ENCODE assay signal across 1 cellular context in genomic region chrX:130179579-130180215, GRCh38.
A peak's percentile ranks its signal among the peaks of the same experiment; 100 is the strongest.
TF ChIP-seq lines count a peak whose summit lies in the region.

No MANE protein-coding gene starts in this region.

TF ChIP-seq in K562, 482 proteins besides CTCF, POLR2A, EP300 and RAD21 (continued from another document and continues in another):
- no peak for TF ChIP-seq MITF (IDR thresholded peaks at IDR 0.05)
- TF ChIP-seq PATZ1 (CRISPR knock-in tag; IDR thresholded peaks at IDR 0.05; ENCODE audit: borderline replicate concordance): no peak
- no peak for TF ChIP-seq SRF (CRISPR knock-in tag; IDR thresholded peaks at IDR 0.05)
- peak; percentile 100 for TF ChIP-seq HDAC2 (IDR thresholded peaks at IDR 0.05)
- no peak for TF ChIP-seq FOXA3 (CRISPR knock-in tag; conservative IDR thresholded peaks at IDR 0.05 in 1 of 2, IDR thresholded peaks at IDR 0.05 in 1 of 2)
- TF ChIP-seq SAP30 (IDR thresholded peaks at IDR 0.05; ENCODE audit: borderline replicate concordance, insufficient read depth, low read depth, low read length, poor library complexity, severe bottlenecking): no peak
- no peak for TF ChIP-seq RFX5 (IDR thresholded peaks at IDR 0.05; ENCODE audit: low read depth, low read length)
- TF ChIP-seq, protein P1, sequence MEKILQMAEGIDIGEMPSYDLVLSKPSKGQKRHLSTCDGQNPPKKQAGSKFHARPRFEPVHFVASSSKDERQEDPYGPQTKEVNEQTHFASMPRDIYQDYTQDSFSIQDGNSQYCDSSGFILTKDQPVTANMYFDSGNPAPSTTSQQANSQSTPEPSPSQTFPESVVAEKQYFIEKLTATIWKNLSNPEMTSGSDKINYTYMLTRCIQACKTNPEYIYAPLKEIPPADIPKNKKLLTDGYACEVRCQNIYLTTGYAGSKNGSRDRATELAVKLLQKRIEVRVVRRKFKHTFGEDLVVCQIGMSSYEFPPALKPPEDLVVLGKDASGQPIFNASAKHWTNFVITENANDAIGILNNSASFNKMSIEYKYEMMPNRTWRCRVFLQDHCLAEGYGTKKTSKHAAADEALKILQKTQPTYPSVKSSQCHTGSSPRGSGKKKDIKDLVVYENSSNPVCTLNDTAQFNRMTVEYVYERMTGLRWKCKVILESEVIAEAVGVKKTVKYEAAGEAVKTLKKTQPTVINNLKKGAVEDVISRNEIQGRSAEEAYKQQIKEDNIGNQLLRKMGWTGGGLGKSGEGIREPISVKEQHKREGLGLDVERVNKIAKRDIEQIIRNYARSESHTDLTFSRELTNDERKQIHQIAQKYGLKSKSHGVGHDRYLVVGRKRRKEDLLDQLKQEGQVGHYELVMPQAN (IDR thresholded peaks at IDR 0.05; ENCODE audit: borderline replicate concordance): no peak
- peak in 1 of 2 experiments; percentile 98; a peak in 2 of 4 replicates for TF ChIP-seq ZMIZ1 (IDR thresholded peaks at IDR 0.05; ENCODE audit: low read depth in 2 of 2, low read length in 2 of 2)
- TF ChIP-seq PCBP2 (IDR thresholded peaks at IDR 0.05; ENCODE audit: low read depth, low read length, poor library complexity, severe bottlenecking): no peak
- TF ChIP-seq, protein P2, sequence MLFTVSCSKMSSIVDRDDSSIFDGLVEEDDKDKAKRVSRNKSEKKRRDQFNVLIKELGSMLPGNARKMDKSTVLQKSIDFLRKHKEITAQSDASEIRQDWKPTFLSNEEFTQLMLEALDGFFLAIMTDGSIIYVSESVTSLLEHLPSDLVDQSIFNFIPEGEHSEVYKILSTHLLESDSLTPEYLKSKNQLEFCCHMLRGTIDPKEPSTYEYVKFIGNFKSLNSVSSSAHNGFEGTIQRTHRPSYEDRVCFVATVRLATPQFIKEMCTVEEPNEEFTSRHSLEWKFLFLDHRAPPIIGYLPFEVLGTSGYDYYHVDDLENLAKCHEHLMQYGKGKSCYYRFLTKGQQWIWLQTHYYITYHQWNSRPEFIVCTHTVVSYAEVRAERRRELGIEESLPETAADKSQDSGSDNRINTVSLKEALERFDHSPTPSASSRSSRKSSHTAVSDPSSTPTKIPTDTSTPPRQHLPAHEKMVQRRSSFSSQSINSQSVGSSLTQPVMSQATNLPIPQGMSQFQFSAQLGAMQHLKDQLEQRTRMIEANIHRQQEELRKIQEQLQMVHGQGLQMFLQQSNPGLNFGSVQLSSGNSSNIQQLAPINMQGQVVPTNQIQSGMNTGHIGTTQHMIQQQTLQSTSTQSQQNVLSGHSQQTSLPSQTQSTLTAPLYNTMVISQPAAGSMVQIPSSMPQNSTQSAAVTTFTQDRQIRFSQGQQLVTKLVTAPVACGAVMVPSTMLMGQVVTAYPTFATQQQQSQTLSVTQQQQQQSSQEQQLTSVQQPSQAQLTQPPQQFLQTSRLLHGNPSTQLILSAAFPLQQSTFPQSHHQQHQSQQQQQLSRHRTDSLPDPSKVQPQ (CRISPR knock-in tag; IDR thresholded peaks at IDR 0.05; ENCODE audit: borderline replicate concordance): no peak
- TF ChIP-seq CBX3 (IDR thresholded peaks at IDR 0.05; ENCODE audit: borderline replicate concordance in 1 of 2, low read length in 2 of 2): peak in 1 of 2 experiments; percentile 90; a peak in 2 of 3 replicates
- no peak for TF ChIP-seq ZNF780A (CRISPR knock-in tag; IDR thresholded peaks at IDR 0.05)
- no peak for TF ChIP-seq ZBTB1 (CRISPR knock-in tag; IDR thresholded peaks at IDR 0.05; ENCODE audit: borderline replicate concordance, low read depth)
- no peak for TF ChIP-seq HBP1 (CRISPR knock-in tag; IDR thresholded peaks at IDR 0.05)
- no peak; the same call in 1 of the 2 replicates for TF ChIP-seq ZNF274 (IDR thresholded peaks at IDR 0.05; ENCODE audit: borderline replicate concordance, low read depth, low read length)
- no peak for TF ChIP-seq NCOA4 (IDR thresholded peaks at IDR 0.05; ENCODE audit: partially characterized antibody)
- TF ChIP-seq XRCC4 (IDR thresholded peaks at IDR 0.05; ENCODE audit: extremely low read depth, insufficient read depth, insufficient read length): no peak
- TF ChIP-seq CHD4 (IDR thresholded peaks at IDR 0.05; ENCODE audit: insufficient read depth, insufficient replicate concordance, low read depth, low read length, poor library complexity, severe bottlenecking): no peak
- TF ChIP-seq SREBF2 (CRISPR knock-in tag; IDR thresholded peaks at IDR 0.05): no peak
- no peak; the same call in 1 of the 2 replicates for TF ChIP-seq EZH2 (IDR thresholded peaks at IDR 0.05; ENCODE audit: borderline replicate concordance, low read depth, low read length)
- no peak for TF ChIP-seq NR0B1 (IDR thresholded peaks at IDR 0.05; ENCODE audit: partially characterized antibody)
- TF ChIP-seq ZBTB2 (IDR thresholded peaks at IDR 0.05): no peak
- no peak for TF ChIP-seq ILF3 (IDR thresholded peaks at IDR 0.05; ENCODE audit: borderline replicate concordance)
- no peak for TF ChIP-seq POLR2B (IDR thresholded peaks at IDR 0.05; ENCODE audit: low read depth, partially characterized antibody)
- TF ChIP-seq GTF2E2 (tag; IDR thresholded peaks at IDR 0.05): no peak
- peak; percentile 24 to 96; a peak in 2 of 4 replicates for TF ChIP-seq MLLT1 (IDR thresholded peaks at IDR 0.05)
- no peak for TF ChIP-seq ZNF212 (CRISPR knock-in tag; IDR thresholded peaks at IDR 0.05)
- no peak for TF ChIP-seq SREBF1 (IDR thresholded peaks at IDR 0.05; ENCODE audit: borderline replicate concordance, low read depth, low read length)
- no peak for TF ChIP-seq TBP (optimal IDR thresholded peaks at IDR 0.05; ENCODE audit: low read depth, low read length)
- TF ChIP-seq KHSRP (IDR thresholded peaks at IDR 0.05): peak; percentile 92
- TF ChIP-seq, protein P3, sequence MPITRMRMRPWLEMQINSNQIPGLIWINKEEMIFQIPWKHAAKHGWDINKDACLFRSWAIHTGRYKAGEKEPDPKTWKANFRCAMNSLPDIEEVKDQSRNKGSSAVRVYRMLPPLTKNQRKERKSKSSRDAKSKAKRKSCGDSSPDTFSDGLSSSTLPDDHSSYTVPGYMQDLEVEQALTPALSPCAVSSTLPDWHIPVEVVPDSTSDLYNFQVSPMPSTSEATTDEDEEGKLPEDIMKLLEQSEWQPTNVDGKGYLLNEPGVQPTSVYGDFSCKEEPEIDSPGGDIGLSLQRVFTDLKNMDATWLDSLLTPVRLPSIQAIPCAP (CRISPR knock-in tag; IDR thresholded peaks at IDR 0.05; ENCODE audit: borderline replicate concordance): no peak
- peak; percentile 100 for TF ChIP-seq TEAD4 (IDR thresholded peaks at IDR 0.05; ENCODE audit: low read length)
- no peak for TF ChIP-seq TEAD4 (CRISPR knock-in tag; IDR thresholded peaks at IDR 0.05; ENCODE audit: borderline replicate concordance)
- TF ChIP-seq KDM1A (IDR thresholded peaks at IDR 0.05): peak; percentile 99
- TF ChIP-seq TCF7L2 (IDR thresholded peaks at IDR 0.05; ENCODE audit: low read depth, low read length): no peak
- no peak for TF ChIP-seq ZNF445 (CRISPR knock-in tag; IDR thresholded peaks at IDR 0.05; ENCODE audit: low read depth)
- no peak for TF ChIP-seq RHOXF2B (CRISPR knock-in tag; conservative IDR thresholded peaks at IDR 0.05)
- TF ChIP-seq ZNF165 (CRISPR knock-in tag; IDR thresholded peaks at IDR 0.05; ENCODE audit: borderline replicate concordance): no peak
- no peak for TF ChIP-seq NELFE (IDR thresholded peaks at IDR 0.05; ENCODE audit: insufficient read depth, insufficient read length)
- TF ChIP-seq ZBTB12 (CRISPR knock-in tag; IDR thresholded peaks at IDR 0.05): no peak; the same call in 1 of the 2 replicates
